8 cellular contexts compared by ENCODE assay signal in genomic region chr22:37199103-37199838, GRCh38. TPM values are rescaled to one million over a fixed set of nuclear protein-coding genes. Genes with fewer than 3 reads are reported as not detected.
DNase-seq lines count a peak whose midpoint lies in the region; ATAC-seq and TF ChIP-seq lines count a peak whose summit lies in the region.

No MANE protein-coding gene starts in this region.

- H3K27me3 Mint-ChIP-seq in WTC11 (ENCODE audit: low read depth) = 0 out of 2 replicates have a peak, but pooled peaks cover 3% of the 10 kb centered on the region

- H3K36me3 ChIP-seq in spleen = no peaks in the 10 kb centered on the region

- no peak overlapping the region for H3K27ac Mint-ChIP-seq in WTC11

- ATAC-seq in GM18907 (IDR thresholded peaks at IDR 0.05; ENCODE audit: unreplicated experiment) = peak; percentile 94
- peak; percentile 90 for ATAC-seq in HG03159 (IDR thresholded peaks at IDR 0.05; ENCODE audit: unreplicated experiment)
- peak; percentile 99 for ATAC-seq in WTC11

- H3K9me3 Mint-ChIP-seq in WTC11 = no peaks in the 10 kb centered on the region

- peaks cover 20 to 69% (median 49%) of the 10 kb centered on the region in 6 donors for H3K4me1 ChIP-seq in spleen

- CTCF ChIA-PET in WTC11 (lab: Charles Lee) = interaction anchor here (0.6 to 4.9 kb wide), 64 partner anchors 9 to 638 kb away, joined by 3 to 68 read pairs (median 6); partner anchors contain the start of genes C1QTNF6, IL2RB, KCTD17 and MFNG

- H3K27me3 ChIP-seq in spleen (replicated peaks in 1 of 7) = no peaks in the 10 kb centered on the region

- intact Hi-C loops in spleen (cut with DNase I; ENCODE audit: low total_unique reads) = loop anchor here (2.0 kb wide), 1 partner anchor 120 kb away; no protein-coding TSS in a partner anchor

- peak; percentile 44 to 97 (median 96) for TF ChIP-seq POLR2A in spleen (IDR thresholded peaks at IDR 0.05)

- peak overlapping the region; percentile 50 to 88 (median 58) for H3K4me3 ChIP-seq in spleen

- H3K4me3 Mint-ChIP-seq in WTC11 = peak overlapping the region; percentile 70

- POLR2A ChIA-PET in WTC11 (lab: Charles Lee) = interaction anchor here (1.3 kb wide), 1 partner anchor 12 kb away, joined by 4 read pairs; the partner anchor contains the start of gene C1QTNF6

- DNase-seq in AG08395 (ENCODE audit: low spot score) = peak; percentile 98
- peak; percentile 97 for DNase-seq in NCI-H2227 (lab: John Stamatoyannopoulos, UW; ENCODE audit: unreplicated experiment)
- peak; percentile 99 for DNase-seq in WTC11 (ENCODE audit: low spot score)
- peak; percentile 98 for DNase-seq in central memory CD4-positive, alpha-beta T cell
- DNase-seq in inferior parietal cortex (ENCODE audit: extremely low spot score) = peak; percentile 98
- DNase-seq in spleen = peak; percentile 100

- TF ChIP-seq CTCF in WTC11 (IDR thresholded peaks at IDR 0.05) = peak; percentile 67
- peak; percentile 95 to 99 (median 98) for TF ChIP-seq CTCF in spleen (IDR thresholded peaks at IDR 0.05 in 8 of 11, conservative IDR thresholded peaks at IDR 0.05 in 3 of 11)

- H3K36me3 Mint-ChIP-seq in WTC11 = no peaks in the 10 kb centered on the region

- 0 to 2% (median 1%) methylated on average over 28 to 62 of the region's 62 CpGs for WGBS in spleen, 5 donors

- H3K4me1 Mint-ChIP-seq in WTC11 = peaks cover 33% of the 10 kb centered on the region

- H3K9me3 ChIP-seq in spleen = no peaks in the 10 kb centered on the region

- H3K27ac ChIP-seq in spleen = peak overlapping the region; percentile 91 to 98 (median 96)

TF ChIP-seq in WTC11, 78 proteins besides CTCF, POLR2A, EP300 and RAD21 (continues in another document):
- TF ChIP-seq FOXP1 (CRISPR knock-in tag; IDR thresholded peaks at IDR 0.05; ENCODE audit: borderline replicate concordance) = peak; percentile 77; the same call in 1 of the 2 replicates
- TF ChIP-seq ZNF317 (CRISPR knock-in tag; IDR thresholded peaks at IDR 0.05; ENCODE audit: borderline replicate concordance, low read depth) = no peak
- TF ChIP-seq ZNF138 (CRISPR knock-in tag; conservative IDR thresholded peaks at IDR 0.05) = no peak
- no peak for TF ChIP-seq STAT6 (CRISPR knock-in tag; conservative IDR thresholded peaks at IDR 0.05; ENCODE audit: low read depth)
- no peak for TF ChIP-seq ZNF263 (CRISPR knock-in tag; IDR thresholded peaks at IDR 0.05; ENCODE audit: low read depth)
- no peak for TF ChIP-seq TEAD4 (CRISPR knock-in tag; IDR thresholded peaks at IDR 0.05)
- TF ChIP-seq ZNF425 (CRISPR knock-in tag; conservative IDR thresholded peaks at IDR 0.05) = no peak
- TF ChIP-seq ZMAT4 (CRISPR knock-in tag; IDR thresholded peaks at IDR 0.05) = 0 out of 2 replicates have a peak, but pooled peaks have one; percentile 53
- TF ChIP-seq GTF2I (CRISPR knock-in tag; conservative IDR thresholded peaks at IDR 0.05) = peak; percentile 87
- TF ChIP-seq ESRRA (CRISPR knock-in tag; IDR thresholded peaks at IDR 0.05; ENCODE audit: borderline replicate concordance) = peak; percentile 51; the same call in 1 of the 2 replicates
- TF ChIP-seq ATF3 (CRISPR knock-in tag; conservative IDR thresholded peaks at IDR 0.05) = no peak
- no peak for TF ChIP-seq ZSCAN18 (CRISPR knock-in tag; IDR thresholded peaks at IDR 0.05)
- peak; percentile 67; the same call in 1 of the 2 replicates for TF ChIP-seq E2F5 (CRISPR knock-in tag; IDR thresholded peaks at IDR 0.05)
- TF ChIP-seq ERG (CRISPR knock-in tag; IDR thresholded peaks at IDR 0.05) = no peak
- peak; percentile 47; the same call in 1 of the 2 replicates for TF ChIP-seq CBFB (CRISPR knock-in tag; IDR thresholded peaks at IDR 0.05; ENCODE audit: low read depth)
- TF ChIP-seq SOX15 (CRISPR knock-in tag; IDR thresholded peaks at IDR 0.05) = no peak

RNA-seq across cellular contexts. Expression of gene C1QTNF6, which starts 11.2 kb away (rescaled TPM):
- total RNA-seq in WTC11 (2021) (5.7 to 6.4 TPM (median 5.9 TPM) in 3 replicates), spleen (10 to 100 TPM in 1 of 7 donors, 1 to 10 TPM in 6; 5.3 to 10.3 (median 6.9) TPM)
- 1 to 10 TPM; 7.7 to 8.9 (median 8.8) TPM for polyA plus RNA-seq in spleen

RNA-seq across cellular contexts. Expression of gene SSTR3, which starts 13.0 kb away (rescaled TPM):
- total RNA-seq in WTC11 (2021) (0.21 to 0.25 TPM (median 0.22 TPM) in 3 replicates), spleen (1 to 10 TPM in 3 of 7 donors, under 1 TPM in 4; 0.56 to 2.0 (median 0.95) TPM)
- polyA plus RNA-seq in spleen = 1 to 10 TPM; 1.2 to 2.0 (median 1.5) TPM

RNA-seq across cellular contexts. Expression of gene RAC2, which starts 44.8 kb away (rescaled TPM):
- 3.6 to 4.9 TPM (median 4.9 TPM) in 3 replicates for total RNA-seq in WTC11 (2021)
- total RNA-seq in spleen = 100 to 1,000 TPM; 270 to 493 (median 363) TPM
- polyA plus RNA-seq in spleen = 100 to 1,000 TPM; 389 to 421 (median 410) TPM

RNA-seq across cellular contexts. Expression of gene IL2RB, which starts 49.6 kb away (rescaled TPM):
- total RNA-seq in WTC11 (2021) = 0.92 to 1.4 TPM (median 1.1 TPM) in 3 replicates
- 10 to 100 TPM; 20.6 to 75.2 (median 51.5) TPM for total RNA-seq in spleen
- polyA plus RNA-seq in spleen = 1 to 10 TPM; 3.7 to 5.9 (median 3.9) TPM

Comparison
In these comparisons a context has a peak if more than half of its experiments do, and no peak if none do; other contexts are left out.
1. Peak in every context shown above with its lines: DNase-seq, ATAC-seq, H3K4me3 ChIP-seq and H3K27ac ChIP-seq.
2. RNA of gene RAC2, which starts 44.8 kb away (total RNA-seq): 270 to 493 TPM in spleen; 3.6 to 4.9 TPM in WTC11; every median in the first group is over 10 times any median in the second.